ENCODE assay signal across 9 cellular contexts in genomic region chr9:117555964-117556629, GRCh38.
DNase-seq lines count a peak whose midpoint lies in the region; ATAC-seq and TF ChIP-seq lines count a peak whose summit lies in the region.
"Had no signal": no experiment of that assay in that cellular context is flagged by ENCODE, and none has a peak within 500 bp of the region (broad histone marks: within the 10 kb centered on the region; RNA-seq: fewer than 3 reads in every experiment).

No MANE protein-coding gene starts in this region.

- H3K4me3 ChIP-seq in OCI-LY3 (ENCODE audit: low read length) (no peak overlapping the region), cardiac fibroblast (replicated peaks in 1 of 2; ENCODE audit: low read depth in 2 of 2, low read length in 2 of 2) (no peak overlapping the region), mesenchymal stem cell (ENCODE audit: insufficient read depth in 1 of 2, low read depth in 1 of 2, low read length in 2 of 2) (no peak overlapping the region)

- no peak overlapping the region for H3K23ac ChIP-seq in mesenchymal stem cell (ENCODE audit: low read length in 2 of 2)

- peak; percentile 82 for ATAC-seq in GM19043 (IDR thresholded peaks at IDR 0.05; ENCODE audit: low read depth, unreplicated experiment)
- ATAC-seq in HG03135 (IDR thresholded peaks at IDR 0.05; ENCODE audit: unreplicated experiment): peak; percentile 82
- no peak for ATAC-seq in GM18861 (IDR thresholded peaks at IDR 0.05; ENCODE audit: unreplicated experiment)
- ATAC-seq: naive thymus-derived CD4-positive, alpha-beta T cell had no signal

- H2BK12ac ChIP-seq in mesenchymal stem cell (ENCODE audit: low read length in 2 of 2): no peak overlapping the region

- H3K9ac ChIP-seq in OCI-LY3 (ENCODE audit: low read length) (no peak overlapping the region), mesenchymal stem cell (ENCODE audit: low read length) (no peak overlapping the region)

- H2AK5ac ChIP-seq in mesenchymal stem cell (ENCODE audit: low read length, severe bottlenecking): no peak overlapping the region

- no peaks in the 10 kb centered on the region for H3K36me3 ChIP-seq in OCI-LY3 (replicated peaks; ENCODE audit: low read depth, low read length)
- H3K36me3 ChIP-seq in mesenchymal stem cell (ENCODE audit: control insufficient read depth in 1 of 2, insufficient read depth in 2 of 2, low read depth in 1 of 2, low read length in 2 of 2): no peaks in the 10 kb centered on the region

- H3K4me1 ChIP-seq in OCI-LY3 (ENCODE audit: low read length) (no peaks in the 10 kb centered on the region), mesenchymal stem cell (ENCODE audit: control insufficient read depth, insufficient read depth, low read depth, low read length) (no peaks in the 10 kb centered on the region)

- H2BK5ac ChIP-seq in mesenchymal stem cell (ENCODE audit: low read depth, low read length, poor library complexity, severe bottlenecking): no peak overlapping the region

- no peak overlapping the region for H3K14ac ChIP-seq in mesenchymal stem cell (ENCODE audit: low read length in 2 of 2)

- no peaks in the 10 kb centered on the region for H3K79me2 ChIP-seq in OCI-LY3 (ENCODE audit: low read length)

- H3K9me3 ChIP-seq in OCI-LY3 (ENCODE audit: insufficient read depth, low read length): no peaks in the 10 kb centered on the region
- no peaks in the 10 kb centered on the region for H3K9me3 ChIP-seq in mesenchymal stem cell (ENCODE audit: control insufficient read depth, low read length)

- no peaks in the 10 kb centered on the region for H4K20me1 ChIP-seq in OCI-LY3 (ENCODE audit: insufficient read depth, low read length)

- peak; percentile 34 for DNase-seq in DMS153 treated with DMSO at 0.1 percent for 48 hours (lab: John Stamatoyannopoulos, UW; ENCODE audit: unreplicated experiment)
- peak; percentile 11 to 50 for DNase-seq in cardiac fibroblast (ENCODE audit: low read depth in 2 of 2)
- DNase-seq in mesenchymal stem cell: peak; percentile 10
- DNase-seq in NCI-H2029 treated with DMSO at 0.1 percent for 48 hours (lab: John Stamatoyannopoulos, UW): no peak

- H2AFZ ChIP-seq in OCI-LY3 (ENCODE audit: low read depth, low read length) (peak overlapping the region; percentile 71; the same call in 1 of the 2 replicates), mesenchymal stem cell (ENCODE audit: low read depth, low read length) (no peak overlapping the region)

- 68% methylated on average over 5 of the region's 5 CpGs for WGBS in mesenchymal stem cell

- H3K79me1 ChIP-seq in mesenchymal stem cell (replicated peaks; ENCODE audit: low read length, poor library complexity, severe bottlenecking): no peaks in the 10 kb centered on the region

- no peak overlapping the region for H4K8ac ChIP-seq in mesenchymal stem cell (ENCODE audit: low read length)

- no peak overlapping the region for H3K18ac ChIP-seq in mesenchymal stem cell (ENCODE audit: low read depth in 1 of 2, low read length in 2 of 2)

- H3K27ac ChIP-seq in OCI-LY3 (ENCODE audit: low read length) (no peak overlapping the region), mesenchymal stem cell (ENCODE audit: low read length, poor library complexity, severe bottlenecking) (no peak overlapping the region)

- no peak overlapping the region for H2BK15ac ChIP-seq in mesenchymal stem cell (ENCODE audit: low read depth, poor library complexity, severe bottlenecking)

- no peak overlapping the region for H3K4ac ChIP-seq in mesenchymal stem cell (ENCODE audit: low read depth in 1 of 2, low read length in 2 of 2)

- H4K91ac ChIP-seq in mesenchymal stem cell (ENCODE audit: low read length): no peak overlapping the region

- no peak overlapping the region for H2BK120ac ChIP-seq in mesenchymal stem cell (ENCODE audit: low read depth, low read length)

- TF ChIP-seq CTCF in OCI-LY3 (IDR thresholded peaks at IDR 0.05; ENCODE audit: low read depth, low read length): peak; percentile 80
- TF ChIP-seq CTCF in cardiac fibroblast (IDR thresholded peaks at IDR 0.05; ENCODE audit: low read depth, low read length): peak; percentile 64

- no peak overlapping the region for H3K4me2 ChIP-seq in OCI-LY3 (ENCODE audit: low read length)
- H3K4me2 ChIP-seq in mesenchymal stem cell (ENCODE audit: low read length, poor library complexity, severe bottlenecking): no peak overlapping the region

- H3K27me3 ChIP-seq in OCI-LY3 (ENCODE audit: low read depth, low read length) (peaks cover 8% of the 10 kb centered on the region; the same call in 1 of the 2 replicates), mesenchymal stem cell (ENCODE audit: control insufficient read depth in 1 of 2, insufficient read depth in 1 of 2, low read length in 2 of 2) (no peaks in the 10 kb centered on the region)
